In the genomic region with DNA sequence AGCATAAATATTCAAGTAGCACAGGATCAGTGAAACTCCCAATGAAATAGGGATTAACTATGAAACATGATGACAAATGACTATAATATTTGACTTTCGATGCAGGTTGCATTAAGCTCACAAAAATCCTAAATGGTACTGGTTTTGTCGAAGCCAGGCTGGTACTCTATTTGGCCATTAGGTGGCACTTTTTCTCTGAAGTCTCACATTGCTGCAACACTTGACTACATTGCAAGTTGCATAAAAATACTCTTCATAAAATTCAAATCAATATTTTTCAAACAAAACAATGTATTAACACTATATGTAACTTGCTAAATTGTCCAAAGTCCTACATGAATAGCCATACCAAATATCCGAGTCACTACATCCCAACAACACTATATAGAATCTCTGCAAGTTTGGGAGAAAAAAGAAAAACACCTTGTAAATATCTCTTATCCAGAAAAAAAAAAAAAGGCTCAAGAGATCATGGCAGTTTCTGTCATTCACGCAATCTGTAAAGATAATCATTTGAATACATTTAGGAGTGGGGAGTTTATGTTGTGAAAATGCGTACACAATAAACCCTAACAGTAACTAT, we compare ENCODE assay signal across 8 cellular contexts. TPM values are rescaled to one million over a fixed set of nuclear protein-coding genes. Genes with fewer than 3 reads are reported as not detected.
DNase-seq lines count a peak whose midpoint lies in the region; ATAC-seq lines count a peak whose summit lies in the region.

No MANE protein-coding gene starts in this region.

- H2BK5ac ChIP-seq in neuronal stem cell (ENCODE audit: low read length): no peak overlapping the region

- H3K4me1 ChIP-seq in neuronal stem cell (ENCODE audit: control insufficient read depth in 2 of 2, insufficient read depth in 1 of 2, low read depth in 1 of 2, low read length in 2 of 2): no peaks in the 10 kb centered on the region

- peaks cover 1% of the 10 kb centered on the region for H3K79me1 ChIP-seq in neuronal stem cell (ENCODE audit: low read depth, low read length)

- H3K27me3 Mint-ChIP-seq in activated naive CD8-positive, alpha-beta T cell treated with anti-CD3 and anti-CD28 coated beads, Interleukin-2, amount 50 U/mL, for 24 hours: no peaks in the 10 kb centered on the region

- no peak overlapping the region for H3K23ac ChIP-seq in neuronal stem cell (ENCODE audit: low read depth, low read length, poor library complexity)

- H3K18ac ChIP-seq in neuronal stem cell (ENCODE audit: low read length): no peak overlapping the region

- no peak overlapping the region for H2AFZ ChIP-seq in neuronal stem cell (ENCODE audit: low read length)

- H3K9ac ChIP-seq in neuronal stem cell (ENCODE audit: low read depth, low read length, poor library complexity): no peak overlapping the region

- H2BK15ac ChIP-seq in neuronal stem cell (ENCODE audit: low read length): no peak overlapping the region

- H3K4me3 ChIP-seq in neuronal stem cell (ENCODE audit: low read length in 2 of 2): no peak overlapping the region

- H3K27me3 ChIP-seq in neuronal stem cell (ENCODE audit: control insufficient read depth in 3 of 3, insufficient read depth in 3 of 3, low read depth in 1 of 3, low read length in 3 of 3): no peaks in the 10 kb centered on the region

- no peak overlapping the region for H3K27ac ChIP-seq in neuronal stem cell (replicated peaks; ENCODE audit: low read length)

- ATAC-seq in GM18498 (IDR thresholded peaks at IDR 0.05; ENCODE audit: unreplicated experiment): peak; percentile 38
- ATAC-seq in activated naive CD8-positive, alpha-beta T cell treated with anti-CD3 and anti-CD28 coated beads, Interleukin-2, amount 50 U/mL, for 24 hours: no peak

- H4K8ac ChIP-seq in neuronal stem cell (ENCODE audit: low read depth, low read length): no peak overlapping the region

- H2BK12ac ChIP-seq in neuronal stem cell (ENCODE audit: low read length): no peak overlapping the region

- H3K4me3 Mint-ChIP-seq in activated naive CD8-positive, alpha-beta T cell treated with anti-CD3 and anti-CD28 coated beads, Interleukin-2, amount 50 U/mL, for 24 hours: no peak overlapping the region

- peak; percentile 72 for DNase-seq in Ammon's horn (ENCODE audit: low spot score)
- peak; percentile 53 for DNase-seq in M059J (ENCODE audit: low read depth)
- DNase-seq in SW480 (ENCODE audit: low spot score): peak; percentile 32
- DNase-seq in fibroblast of the conjunctiva (ENCODE audit: low read depth): peak; percentile 47
- DNase-seq in neuronal stem cell (ENCODE audit: low spot score): peak; percentile 8
- no peak for DNase-seq in activated naive CD8-positive, alpha-beta T cell treated with anti-CD3 and anti-CD28 coated beads, Interleukin-2, amount 50 U/mL, for 24 hours
- no peak for DNase-seq in HuH-7.5 (ENCODE audit: low spot score)

- H2BK120ac ChIP-seq in neuronal stem cell (ENCODE audit: low read depth, low read length): no peak overlapping the region

- H3K4ac ChIP-seq in neuronal stem cell (ENCODE audit: low read length): no peak overlapping the region

- H3K4me2 ChIP-seq in neuronal stem cell (ENCODE audit: insufficient read depth, low read length, poor library complexity, severe bottlenecking): no peak overlapping the region

- H4K91ac ChIP-seq in neuronal stem cell (ENCODE audit: low read depth, low read length, poor library complexity): no peak overlapping the region

- peaks cover 32% of the 10 kb centered on the region for H3K4me1 Mint-ChIP-seq in activated naive CD8-positive, alpha-beta T cell treated with anti-CD3 and anti-CD28 coated beads, Interleukin-2, amount 50 U/mL, for 24 hours

- H3K36me3 Mint-ChIP-seq in activated naive CD8-positive, alpha-beta T cell treated with anti-CD3 and anti-CD28 coated beads, Interleukin-2, amount 50 U/mL, for 24 hours (ENCODE audit: low read depth): peaks cover 64% of the 10 kb centered on the region

- WGBS in neuronal stem cell (ENCODE audit: extremely low coverage in 2 of 2, insufficient read length in 2 of 2, insufficient replicate concordance in 1 of 2), 2 donors: no CpG with 5 or more reads among the region's 5 CpGs

- peaks cover 12 to 99% of the 10 kb centered on the region in 2 donors for H3K36me3 ChIP-seq in neuronal stem cell (replicated peaks in 1 of 2; ENCODE audit: control insufficient read depth in 2 of 2, insufficient read depth in 2 of 2, low read length in 2 of 2)

- no peak overlapping the region for H3K14ac ChIP-seq in neuronal stem cell (ENCODE audit: low read length)

- no peaks in the 10 kb centered on the region for H3K9me3 Mint-ChIP-seq in activated naive CD8-positive, alpha-beta T cell treated with anti-CD3 and anti-CD28 coated beads, Interleukin-2, amount 50 U/mL, for 24 hours

- H2AK5ac ChIP-seq in neuronal stem cell (ENCODE audit: low read depth, low read length): no peak overlapping the region

- H3K27ac Mint-ChIP-seq in activated naive CD8-positive, alpha-beta T cell treated with anti-CD3 and anti-CD28 coated beads, Interleukin-2, amount 50 U/mL, for 24 hours: no peak overlapping the region

- H3K9me3 ChIP-seq in neuronal stem cell (replicated peaks in 1 of 2; ENCODE audit: control insufficient read depth in 2 of 2, insufficient read depth in 1 of 2, low read depth in 1 of 2, low read length in 2 of 2): no peaks in the 10 kb centered on the region

RNA-seq across cellular contexts. Expression of gene RTTN, which starts 9.5 kb away (rescaled TPM):
- total RNA-seq in M059J (2014; rRNA removed; shearing (Covaris generic)): 12.5 and 18.2 TPM in 2 replicates
- polyA plus RNA-seq in neuronal stem cell (2013, experiment 1 of 2): 12.5 TPM
- 13.5 TPM for polyA plus RNA-seq in neuronal stem cell (2013, experiment 2 of 2)

Comparison
In these comparisons a context has a peak if more than half of its experiments do, and no peak if none do; other contexts are left out.
1. DNase-seq: peak in Ammon's horn (single experiment), M059J (single experiment), SW480 (single experiment), fibroblast of the conjunctiva (single experiment) and neuronal stem cell (single experiment); none in activated naive CD8-positive, alpha-beta T cell treated with anti-CD3 and anti-CD28 coated beads, Interleukin-2, amount 50 U/mL, for 24 hours (single experiment) and HuH-7.5 (single experiment).